7 cellular contexts compared by ENCODE assay signal in genomic region chr9:38993690-38994089, GRCh38.
DNase-seq lines count a peak whose midpoint lies in the region; ATAC-seq, FAIRE-seq and TF ChIP-seq lines count a peak whose summit lies in the region.
"Not testable (repeated sequence)": the region's sequence is repeated elsewhere in the genome, so short reads cannot be mapped to it uniquely, and the experiment has no call there.

No MANE protein-coding gene starts in this region.

- peak; percentile 41 for ATAC-seq in esophagus mucosa
- peak; percentile 19 for ATAC-seq in Right ventricle myocardium superior (ENCODE audit: poor library complexity)
- peak; percentile 14 for ATAC-seq in lung (ENCODE audit: insufficient read depth, low FRiP score)
- ATAC-seq in stimulated activated memory B cell treated with anti-CD40 and anti-IgM and Interleukin-4, amounts not matched to agents 10 μg/mL and 1 μg/mL and 100 μg/mL, for 72 hours = peak; percentile 44
- peak; percentile 44 for ATAC-seq in aorta (ENCODE audit: low FRiP score)

- H3K9me3 Mint-ChIP-seq in stimulated activated memory B cell treated with anti-CD40 and anti-IgM and Interleukin-4, amounts not matched to agents 10 μg/mL and 1 μg/mL and 100 μg/mL, for 72 hours = not testable (repeated sequence)

- not testable (repeated sequence) for H3K36me3 ChIP-seq in kidney (ENCODE audit: control insufficient read depth in 1 of 2, insufficient read depth in 2 of 2, low read length in 2 of 2); lung (ENCODE audit: control insufficient read depth in 2 of 2, insufficient read depth in 2 of 2, low read length in 2 of 2); aorta (ENCODE audit: control insufficient read depth in 1 of 2, insufficient read depth in 2 of 2, low read length in 1 of 2)

- TF ChIP-seq CTCF in kidney (IDR thresholded peaks at IDR 0.05; ENCODE audit: borderline replicate concordance, extremely low read depth, insufficient read depth); lung (IDR thresholded peaks at IDR 0.05; ENCODE audit: control extremely low read depth, extremely low read depth): not testable (repeated sequence)

- not testable (repeated sequence) for FAIRE-seq in kidney (lab: Jason Lieb, UNC)

- H3K9me3 ChIP-seq in kidney (ENCODE audit: control insufficient read depth in 1 of 2, low read length in 2 of 2); lung (ENCODE audit: control insufficient read depth in 2 of 2, insufficient read depth in 1 of 2, low read length in 1 of 2); aorta (ENCODE audit: control insufficient read depth, low read length): not testable (repeated sequence)

- DNase-seq in Right ventricle myocardium superior (peak; percentile 34), kidney (peak; percentile 72), posterior vena cava (ENCODE audit: low spot score) (peak; percentile 79), aorta (peak in 1 of 2 donors; percentile 48)
- DNase-seq in lung (ENCODE audit: low spot score) = not testable (repeated sequence)

- not testable (repeated sequence) for H3K4me1 ChIP-seq in kidney (ENCODE audit: control insufficient read depth in 1 of 2, insufficient read depth in 1 of 2, low read depth in 1 of 2, low read length in 2 of 2); lung (ENCODE audit: control insufficient read depth in 2 of 2, insufficient read depth in 2 of 2, low read length in 2 of 2); aorta (ENCODE audit: control insufficient read depth in 1 of 2, insufficient read depth in 2 of 2, low read length in 2 of 2)

- not testable (repeated sequence) for H3K9ac ChIP-seq in kidney (ENCODE audit: low read length in 2 of 2)

- H3K4me1 Mint-ChIP-seq in stimulated activated memory B cell treated with anti-CD40 and anti-IgM and Interleukin-4, amounts not matched to agents 10 μg/mL and 1 μg/mL and 100 μg/mL, for 72 hours = not testable (repeated sequence)

- intact Hi-C loops in Right ventricle myocardium superior (cut with DNase I); kidney (cut with DNase I); posterior vena cava (cut with DNase I); aorta (cut with DNase I): not testable (repeated sequence)

- H3K27me3 ChIP-seq in lung (ENCODE audit: control insufficient read depth, insufficient read depth); aorta (ENCODE audit: control insufficient read depth in 1 of 2, insufficient read depth in 2 of 2, low read length in 1 of 2): not testable (repeated sequence)

- WGBS in lung, 2 donors = 80 to 81% methylated on average over 1 to 2 of the region's 4 CpGs
- WGBS in aorta, 2 donors = 92 to 94% methylated on average over 2 of the region's 4 CpGs

- H3K27ac Mint-ChIP-seq in stimulated activated memory B cell treated with anti-CD40 and anti-IgM and Interleukin-4, amounts not matched to agents 10 μg/mL and 1 μg/mL and 100 μg/mL, for 72 hours = not testable (repeated sequence)

- peaks cover 17% of the 10 kb centered on the region for H3K27me3 Mint-ChIP-seq in stimulated activated memory B cell treated with anti-CD40 and anti-IgM and Interleukin-4, amounts not matched to agents 10 μg/mL and 1 μg/mL and 100 μg/mL, for 72 hours

- H3K36me3 Mint-ChIP-seq in stimulated activated memory B cell treated with anti-CD40 and anti-IgM and Interleukin-4, amounts not matched to agents 10 μg/mL and 1 μg/mL and 100 μg/mL, for 72 hours = not testable (repeated sequence)

- not testable (repeated sequence) for H3K4me3 ChIP-seq in kidney (ENCODE audit: low read length in 2 of 2); lung; aorta (ENCODE audit: low read length in 2 of 2)

- H3K27ac ChIP-seq in kidney (ENCODE audit: low read depth in 2 of 2, low read length in 2 of 2); lung (ENCODE audit: low read depth in 1 of 2, low read length in 1 of 2); aorta (ENCODE audit: low read depth in 1 of 2, low read length in 2 of 2): not testable (repeated sequence)

- H3K4me3 Mint-ChIP-seq in stimulated activated memory B cell treated with anti-CD40 and anti-IgM and Interleukin-4, amounts not matched to agents 10 μg/mL and 1 μg/mL and 100 μg/mL, for 72 hours = not testable (repeated sequence)
